In the genomic region with DNA sequence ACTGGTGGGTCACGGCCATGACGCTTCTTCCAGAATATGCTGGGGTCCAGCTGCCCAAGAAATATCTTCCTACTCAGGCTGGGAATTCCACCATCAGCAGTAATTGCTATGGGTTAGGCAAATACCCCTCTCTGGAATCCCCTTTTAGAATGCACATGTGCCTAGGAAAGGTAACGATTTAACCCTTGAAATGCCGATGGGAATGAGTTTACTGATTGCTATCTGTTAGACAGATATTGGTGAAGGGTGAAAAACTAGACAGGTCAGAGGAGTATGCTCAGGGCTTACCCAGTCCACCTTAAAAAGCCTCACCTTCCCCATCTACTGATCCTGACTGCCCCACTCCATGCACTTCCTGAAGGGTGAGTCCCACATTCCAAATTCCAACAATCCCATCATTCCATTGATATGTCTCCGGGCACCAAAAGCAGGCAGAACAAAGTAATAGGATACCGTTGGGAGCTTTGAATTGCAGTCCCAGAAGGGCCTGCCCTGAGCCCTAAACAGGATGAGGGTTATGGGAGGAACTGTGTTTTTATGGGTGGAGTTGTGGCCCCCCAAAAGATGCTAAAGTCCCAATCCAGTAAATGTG, we compare ENCODE assay signal across 1 cellular context.
TF ChIP-seq lines count a peak whose summit lies in the region.

No MANE protein-coding gene starts in this region.

TF ChIP-seq in GM23338, 12 proteins besides CTCF, POLR2A, EP300 and RAD21:
- TF ChIP-seq, protein P1, sequence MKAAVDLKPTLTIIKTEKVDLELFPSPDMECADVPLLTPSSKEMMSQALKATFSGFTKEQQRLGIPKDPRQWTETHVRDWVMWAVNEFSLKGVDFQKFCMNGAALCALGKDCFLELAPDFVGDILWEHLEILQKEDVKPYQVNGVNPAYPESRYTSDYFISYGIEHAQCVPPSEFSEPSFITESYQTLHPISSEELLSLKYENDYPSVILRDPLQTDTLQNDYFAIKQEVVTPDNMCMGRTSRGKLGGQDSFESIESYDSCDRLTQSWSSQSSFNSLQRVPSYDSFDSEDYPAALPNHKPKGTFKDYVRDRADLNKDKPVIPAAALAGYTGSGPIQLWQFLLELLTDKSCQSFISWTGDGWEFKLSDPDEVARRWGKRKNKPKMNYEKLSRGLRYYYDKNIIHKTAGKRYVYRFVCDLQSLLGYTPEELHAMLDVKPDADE (IDR thresholded peaks at IDR 0.05): no peak
- no peak for TF ChIP-seq CREB1 (CRISPR knock-in tag; IDR thresholded peaks at IDR 0.05; ENCODE audit: low read depth)
- TF ChIP-seq ZNF331 (CRISPR knock-in tag; IDR thresholded peaks at IDR 0.05; ENCODE audit: low read depth): no peak
- no peak for TF ChIP-seq NANOG (IDR thresholded peaks at IDR 0.05; ENCODE audit: borderline replicate concordance)
- TF ChIP-seq ZNF114 (CRISPR knock-in tag; IDR thresholded peaks at IDR 0.05): no peak
- TF ChIP-seq EZH2phosphoT487 (IDR thresholded peaks at IDR 0.05; ENCODE audit: unreplicated experiment): no peak
- no peak for TF ChIP-seq JUNB (IDR thresholded peaks at IDR 0.05; ENCODE audit: unreplicated experiment)
- no peak for TF ChIP-seq REST (IDR thresholded peaks at IDR 0.05; ENCODE audit: unreplicated experiment)
- no peak for TF ChIP-seq POLR2AphosphoS5 (IDR thresholded peaks at IDR 0.05; ENCODE audit: low read depth)
- no peak for TF ChIP-seq STAT1 (IDR thresholded peaks at IDR 0.05; ENCODE audit: unreplicated experiment)
- TF ChIP-seq, protein P2, sequence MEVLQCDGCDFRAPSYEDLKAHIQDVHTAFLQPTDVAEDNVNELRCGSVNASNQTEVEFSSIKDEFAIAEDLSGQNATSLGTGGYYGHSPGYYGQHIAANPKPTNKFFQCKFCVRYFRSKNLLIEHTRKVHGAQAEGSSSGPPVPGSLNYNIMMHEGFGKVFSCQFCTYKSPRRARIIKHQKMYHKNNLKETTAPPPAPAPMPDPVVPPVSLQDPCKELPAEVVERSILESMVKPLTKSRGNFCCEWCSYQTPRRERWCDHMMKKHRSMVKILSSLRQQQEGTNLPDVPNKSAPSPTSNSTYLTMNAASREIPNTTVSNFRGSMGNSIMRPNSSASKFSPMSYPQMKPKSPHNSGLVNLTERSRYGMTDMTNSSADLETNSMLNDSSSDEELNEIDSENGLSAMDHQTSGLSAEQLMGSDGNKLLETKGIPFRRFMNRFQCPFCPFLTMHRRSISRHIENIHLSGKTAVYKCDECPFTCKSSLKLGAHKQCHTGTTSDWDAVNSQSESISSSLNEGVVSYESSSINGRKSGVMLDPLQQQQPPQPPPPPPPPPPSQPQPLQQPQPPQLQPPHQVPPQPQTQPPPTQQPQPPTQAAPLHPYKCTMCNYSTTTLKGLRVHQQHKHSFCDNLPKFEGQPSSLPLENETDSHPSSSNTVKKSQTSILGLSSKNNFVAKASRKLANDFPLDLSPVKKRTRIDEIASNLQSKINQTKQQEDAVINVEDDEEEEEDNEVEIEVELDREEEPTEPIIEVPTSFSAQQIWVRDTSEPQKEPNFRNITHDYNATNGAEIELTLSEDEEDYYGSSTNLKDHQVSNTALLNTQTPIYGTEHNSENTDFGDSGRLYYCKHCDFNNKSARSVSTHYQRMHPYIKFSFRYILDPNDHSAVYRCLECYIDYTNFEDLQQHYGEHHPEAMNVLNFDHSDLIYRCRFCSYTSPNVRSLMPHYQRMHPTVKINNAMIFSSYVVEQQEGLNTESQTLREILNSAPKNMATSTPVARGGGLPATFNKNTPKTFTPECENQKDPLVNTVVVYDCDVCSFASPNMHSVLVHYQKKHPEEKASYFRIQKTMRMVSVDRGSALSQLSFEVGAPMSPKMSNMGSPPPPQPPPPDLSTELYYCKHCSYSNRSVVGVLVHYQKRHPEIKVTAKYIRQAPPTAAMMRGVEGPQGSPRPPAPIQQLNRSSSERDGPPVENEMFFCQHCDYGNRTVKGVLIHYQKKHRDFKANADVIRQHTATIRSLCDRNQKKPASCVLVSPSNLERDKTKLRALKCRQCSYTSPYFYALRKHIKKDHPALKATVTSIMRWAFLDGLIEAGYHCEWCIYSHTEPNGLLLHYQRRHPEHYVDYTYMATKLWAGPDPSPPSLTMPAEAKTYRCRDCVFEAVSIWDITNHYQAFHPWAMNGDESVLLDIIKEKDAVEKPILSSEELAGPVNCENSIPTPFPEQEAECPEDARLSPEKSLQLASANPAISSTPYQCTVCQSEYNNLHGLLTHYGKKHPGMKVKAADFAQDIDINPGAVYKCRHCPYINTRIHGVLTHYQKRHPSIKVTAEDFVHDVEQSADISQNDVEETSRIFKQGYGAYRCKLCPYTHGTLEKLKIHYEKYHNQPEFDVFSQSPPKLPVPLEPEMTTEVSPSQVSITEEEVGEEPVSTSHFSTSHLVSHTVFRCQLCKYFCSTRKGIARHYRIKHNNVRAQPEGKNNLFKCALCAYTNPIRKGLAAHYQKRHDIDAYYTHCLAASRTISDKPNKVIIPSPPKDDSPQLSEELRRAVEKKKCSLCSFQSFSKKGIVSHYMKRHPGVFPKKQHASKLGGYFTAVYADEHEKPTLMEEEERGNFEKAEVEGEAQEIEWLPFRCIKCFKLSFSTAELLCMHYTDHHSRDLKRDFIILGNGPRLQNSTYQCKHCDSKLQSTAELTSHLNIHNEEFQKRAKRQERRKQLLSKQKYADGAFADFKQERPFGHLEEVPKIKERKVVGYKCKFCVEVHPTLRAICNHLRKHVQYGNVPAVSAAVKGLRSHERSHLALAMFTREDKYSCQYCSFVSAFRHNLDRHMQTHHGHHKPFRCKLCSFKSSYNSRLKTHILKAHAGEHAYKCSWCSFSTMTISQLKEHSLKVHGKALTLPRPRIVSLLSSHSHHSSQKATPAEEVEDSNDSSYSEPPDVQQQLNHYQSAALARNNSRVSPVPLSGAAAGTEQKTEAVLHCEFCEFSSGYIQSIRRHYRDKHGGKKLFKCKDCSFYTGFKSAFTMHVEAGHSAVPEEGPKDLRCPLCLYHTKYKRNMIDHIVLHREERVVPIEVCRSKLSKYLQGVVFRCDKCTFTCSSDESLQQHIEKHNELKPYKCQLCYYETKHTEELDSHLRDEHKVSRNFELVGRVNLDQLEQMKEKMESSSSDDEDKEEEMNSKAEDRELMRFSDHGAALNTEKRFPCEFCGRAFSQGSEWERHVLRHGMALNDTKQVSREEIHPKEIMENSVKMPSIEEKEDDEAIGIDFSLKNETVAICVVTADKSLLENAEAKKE (CRISPR knock-in tag; IDR thresholded peaks at IDR 0.05): no peak
- no peak for TF ChIP-seq EZH2 (IDR thresholded peaks at IDR 0.05; ENCODE audit: low read depth, unreplicated experiment)
TF ChIP-seq in GM23338: peak in this region for 0.
